In genomic region chr4:159174645-159175147, GRCh38 we compare ENCODE assay signal across 10 cellular contexts.
DNase-seq lines count a peak whose midpoint lies in the region; ATAC-seq and TF ChIP-seq lines count a peak whose summit lies in the region.
"Had no signal": no experiment of that assay in that cellular context is flagged by ENCODE, and none has a peak within 500 bp of the region (broad histone marks: within the 10 kb centered on the region; RNA-seq: fewer than 3 reads in every experiment).

No MANE protein-coding gene starts in this region.

- intact Hi-C loops in gastrocnemius medialis (cut with DNase I; ENCODE audit: low total_unique reads) = loop anchor here (1.0 to 10.0 kb wide), 5 partner anchors 71 to 444 kb away; partner anchors contain the start of gene RAPGEF2

- TF ChIP-seq CTCF in fibroblast of pulmonary artery (IDR thresholded peaks at IDR 0.05; ENCODE audit: low read length, missing control alignments) = no peak
- TF ChIP-seq CTCF in gastrocnemius medialis (IDR thresholded peaks at IDR 0.05 in 4 of 5, conservative IDR thresholded peaks at IDR 0.05 in 1 of 5) = no peak

- no peaks in the 10 kb centered on the region for H3K36me3 ChIP-seq in gastrocnemius medialis

- peak overlapping the region; percentile 10 to 71 (median 54) for H3K27ac ChIP-seq in gastrocnemius medialis
- H3K27ac ChIP-seq: 22Rv1, HL-60 had no signal

- peaks cover 41 to 78% of the 10 kb centered on the region in 2 donors for H3K4me1 ChIP-seq in gastrocnemius medialis

- TF ChIP-seq POLR2A in gastrocnemius medialis (IDR thresholded peaks at IDR 0.05) = no peak

- no peaks in the 10 kb centered on the region for H3K27me3 ChIP-seq in gastrocnemius medialis

- in situ Hi-C loops in gastrocnemius medialis (cut with MboI; ENCODE audit: low sequenced_read_pairs in 4 of 4) = loop anchor here in 3 of 4 donors (10.0 to 25.0 kb wide), 3 partner anchors 320 to 462 kb away; partner anchors contain the start of gene PPID (in 1 of the 3)

- DNase-seq in NCI-H146 (lab: John Stamatoyannopoulos, UW) (peak; percentile 3), NCI-H146 treated with DMSO at 0.1 percent for 48 hours (lab: John Stamatoyannopoulos, UW; ENCODE audit: unreplicated experiment) (no peak), OCI-M1 (lab: John Stamatoyannopoulos, UW) (peak; percentile 74), fibroblast of pulmonary artery (ENCODE audit: low read depth) (peak; percentile 17), gastrocnemius medialis (no peak), mesenteric fat pad (ENCODE audit: low spot score) (no peak), nucleus accumbens (lab: John Stamatoyannopoulos, UW) (no peak)

- H3K9me3 ChIP-seq in gastrocnemius medialis = no peaks in the 10 kb centered on the region

- ATAC-seq in gastrocnemius medialis (no peak), GM19467 (IDR thresholded peaks at IDR 0.05; ENCODE audit: unreplicated experiment) (no peak)

- H3K4me3 ChIP-seq in fibroblast of pulmonary artery (replicated peaks; ENCODE audit: low read depth, low read length) (no peak overlapping the region), gastrocnemius medialis (no peak overlapping the region)

Comparison
In these comparisons a context has a peak if more than half of its experiments do, and no peak if none do; other contexts are left out.
1. DNase-seq: peak in NCI-H146 (single experiment), OCI-M1 (single experiment) and fibroblast of pulmonary artery (single experiment); none in NCI-H146 treated with DMSO at 0.1 percent for 48 hours (single experiment), gastrocnemius medialis (0 of 2), mesenteric fat pad (single experiment) and nucleus accumbens (0 of 56).